Comparison of ENCODE assay signal across 8 cellular contexts in genomic region chr15:77418341-77419049, GRCh38.
DNase-seq lines count a peak whose midpoint lies in the region; ATAC-seq and TF ChIP-seq lines count a peak whose summit lies in the region.

No MANE protein-coding gene starts in this region.

- H3K4me3 ChIP-seq in AG04449 (ENCODE audit: low read depth, low read length) (peak overlapping the region; percentile 80), HUES48 (ENCODE audit: low read depth, low read length) (peak overlapping the region; percentile 87), mucosa of rectum (ENCODE audit: low read length in 2 of 2) (peak overlapping the region; percentile 88 to 89)

- no peaks in the 10 kb centered on the region for H3K36me3 ChIP-seq in HUES48 (ENCODE audit: control insufficient read depth, insufficient read depth, low read length)
- no peaks in the 10 kb centered on the region for H3K36me3 ChIP-seq in mucosa of rectum (ENCODE audit: control insufficient read depth in 2 of 2, insufficient read depth in 2 of 2, low read length in 2 of 2)

- peak overlapping the region; percentile 99 for H3K4me3 Mint-ChIP-seq in central memory CD8-positive, alpha-beta T cell

- H3K36me3 Mint-ChIP-seq in central memory CD8-positive, alpha-beta T cell (ENCODE audit: insufficient read depth): peaks cover 10% of the 10 kb centered on the region

- no peak overlapping the region for H3K9ac ChIP-seq in HUES48 (ENCODE audit: low read depth, low read length)
- peak overlapping the region; percentile 80 to 88 for H3K9ac ChIP-seq in mucosa of rectum (ENCODE audit: low read depth in 1 of 2, low read length in 2 of 2)

- H3K4me1 Mint-ChIP-seq in central memory CD8-positive, alpha-beta T cell: peaks cover 31% of the 10 kb centered on the region

- POLR2A ChIA-PET in AG04449 (lab: Yijun Ruan, JAX): interaction anchor here (0.5 to 1.4 kb wide), 6 partner anchors 16 to 342 kb away, joined by 3 to 10 read pairs (median 4); no protein-coding TSS in a partner anchor

- no peak for ATAC-seq in central memory CD8-positive, alpha-beta T cell (replicated peaks; ENCODE audit: extremely low read depth, poor library complexity, severe bottlenecking)
- ATAC-seq in HG02759 (IDR thresholded peaks at IDR 0.05; ENCODE audit: unreplicated experiment): no peak
- no peak for ATAC-seq in GM18873 (IDR thresholded peaks at IDR 0.05; ENCODE audit: low FRiP score, unreplicated experiment)

- no peaks in the 10 kb centered on the region for H3K27me3 Mint-ChIP-seq in central memory CD8-positive, alpha-beta T cell

- TF ChIP-seq CTCF in AG04449 (IDR thresholded peaks at IDR 0.05; ENCODE audit: insufficient read depth, low read length, missing control alignments): no peak

- DNase-seq in AG04449 (ENCODE audit: low read depth, low spot score) (no peak), T1000 (lab: John Stamatoyannopoulos, UW) (no peak), NCI-H2029 treated with DMSO at 0.1 percent for 48 hours (lab: John Stamatoyannopoulos, UW) (no peak)
- no peak for DNase-seq in central memory CD8-positive, alpha-beta T cell (ENCODE audit: low spot score in 2 of 2)

- H3K9me3 ChIP-seq in HUES48 (ENCODE audit: control insufficient read depth, insufficient read depth, low read length): no peaks in the 10 kb centered on the region
- no peaks in the 10 kb centered on the region for H3K9me3 ChIP-seq in mucosa of rectum (ENCODE audit: control insufficient read depth in 2 of 2, low read length in 2 of 2)

- H3K9me3 Mint-ChIP-seq in central memory CD8-positive, alpha-beta T cell: no peaks in the 10 kb centered on the region

- H3K27ac ChIP-seq in HUES48 (ENCODE audit: low read depth, low read length) (no peak overlapping the region), mucosa of rectum (ENCODE audit: low read depth in 2 of 2, low read length in 2 of 2) (peak overlapping the region; percentile 85 to 91)

- no peaks in the 10 kb centered on the region for H3K27me3 ChIP-seq in HUES48 (ENCODE audit: control insufficient read depth, insufficient read depth, low read length)
- no peaks in the 10 kb centered on the region for H3K27me3 ChIP-seq in mucosa of rectum (ENCODE audit: control insufficient read depth in 2 of 2, insufficient read depth in 2 of 2, low read length in 2 of 2)

- H3K4me1 ChIP-seq in HUES48 (ENCODE audit: control insufficient read depth, insufficient read depth, low read length): peaks cover 49% of the 10 kb centered on the region
- H3K4me1 ChIP-seq in mucosa of rectum (ENCODE audit: control insufficient read depth in 2 of 2, insufficient read depth in 2 of 2, low read length in 2 of 2): peaks cover 10 to 23% of the 10 kb centered on the region in 2 donors

- peak overlapping the region; percentile 85 for H3K27ac Mint-ChIP-seq in central memory CD8-positive, alpha-beta T cell (ENCODE audit: low read depth)

- CTCF ChIA-PET in AG04449 (lab: Yijun Ruan, JAX): interaction anchor here (1.0 to 4.1 kb wide), 4 partner anchors 13 to 124 kb away, joined by 3 to 25 read pairs (median 6); no protein-coding TSS in a partner anchor
